ENCODE assay signal across 1 cellular context in genomic region chr3:32467333-32468070, GRCh38.
TF ChIP-seq lines count a peak whose summit lies in the region.

No MANE protein-coding gene starts in this region.

TF ChIP-seq in K562, 482 proteins besides CTCF, POLR2A, EP300 and RAD21 (continued from another document):
- TF ChIP-seq SFPQ (IDR thresholded peaks at IDR 0.05; ENCODE audit: low read depth, low read length) (no peak), CREB5 (CRISPR knock-in tag; IDR thresholded peaks at IDR 0.05) (no peak), JUND (IDR thresholded peaks at IDR 0.05; ENCODE audit: borderline replicate concordance, low read depth, low read length) (0 out of 2 replicates have a peak, but pooled peaks have one; percentile 20), JUND (tag; IDR thresholded peaks at IDR 0.05; ENCODE audit: borderline replicate concordance, low read depth, low read length) (no peak), VEZF1 (CRISPR knock-in tag; IDR thresholded peaks at IDR 0.05) (no peak), ZBTB11 (CRISPR knock-in tag; IDR thresholded peaks at IDR 0.05) (no peak), E2F6 (IDR thresholded peaks at IDR 0.05; ENCODE audit: borderline replicate concordance in 1 of 2, extremely low read depth in 1 of 2, insufficient read depth in 1 of 2, insufficient read length in 1 of 2, low read depth in 1 of 2, low read length in 1 of 2, poor library complexity in 1 of 2, severe bottlenecking in 1 of 2) (peak in 1 of 2 experiments; percentile 91), BRF2 (IDR thresholded peaks at IDR 0.05; ENCODE audit: borderline replicate concordance, insufficient read depth, insufficient read length) (no peak), TCF3 (CRISPR knock-in tag; IDR thresholded peaks at IDR 0.05) (no peak), CEBPZ (IDR thresholded peaks at IDR 0.05; ENCODE audit: borderline replicate concordance, low read depth, low read length) (no peak), MAZ (CRISPR knock-in tag; conservative IDR thresholded peaks at IDR 0.05 in 1 of 2, IDR thresholded peaks at IDR 0.05 in 1 of 2) (peak in 1 of 2 experiments; percentile 69; a peak in 2 of 4 replicates), ZBTB8A (IDR thresholded peaks at IDR 0.05; ENCODE audit: partially characterized antibody) (no peak), SAFB2 (IDR thresholded peaks at IDR 0.05; ENCODE audit: borderline replicate concordance, low read depth, low read length, severe bottlenecking) (no peak), HBP1 (CRISPR knock-in tag; IDR thresholded peaks at IDR 0.05) (no peak), NR0B1 (IDR thresholded peaks at IDR 0.05; ENCODE audit: partially characterized antibody) (no peak), ATF7 (IDR thresholded peaks at IDR 0.05) (0 out of 2 replicates have a peak, but pooled peaks have one; percentile 19), E2F1 (CRISPR knock-in tag; IDR thresholded peaks at IDR 0.05) (peak; percentile 75; the same call in 1 of the 2 replicates), ZBTB49 (CRISPR knock-in tag; IDR thresholded peaks at IDR 0.05; ENCODE audit: borderline replicate concordance) (no peak), HES1 (IDR thresholded peaks at IDR 0.05; ENCODE audit: low read depth) (no peak), SP2 (IDR thresholded peaks at IDR 0.05; ENCODE audit: extremely low read depth, low read depth, low read length, poor library complexity, severe bottlenecking) (no peak), ZKSCAN1 (IDR thresholded peaks at IDR 0.05; ENCODE audit: low read depth, low read length) (no peak), SRSF9 (IDR thresholded peaks at IDR 0.05; ENCODE audit: borderline replicate concordance, low read depth, low read length) (no peak), HDAC1 (IDR thresholded peaks at IDR 0.05) (no peak)
